ENCODE assay signal across 9 cellular contexts in genomic region chrX:56764975-56765791, GRCh38. TPM values are rescaled to one million over a fixed set of nuclear protein-coding genes. Genes with fewer than 3 reads are reported as not detected.
DNase-seq lines count a peak whose midpoint lies in the region; ATAC-seq and TF ChIP-seq lines count a peak whose summit lies in the region.
"Had no signal": no experiment of that assay in that cellular context is flagged by ENCODE, and none has a peak within 500 bp of the region (broad histone marks: within the 10 kb centered on the region; RNA-seq: fewer than 3 reads in every experiment).

No MANE protein-coding gene starts in this region.

- H3K27ac Mint-ChIP-seq in activated CD8-positive, alpha-beta memory T cell treated with anti-CD3 and anti-CD28 coated beads, Interleukin-2, amount 10 ng/mL, durations not matched to agents 7 days and 5 days: peak overlapping the region; percentile 94
- peak overlapping the region; percentile 91 to 97 for H3K27ac Mint-ChIP-seq in T-cell
- no peak overlapping the region for H3K27ac Mint-ChIP-seq in endodermal cell

- peak overlapping the region; percentile 63 for H3K4me3 Mint-ChIP-seq in activated CD8-positive, alpha-beta memory T cell treated with anti-CD3 and anti-CD28 coated beads, Interleukin-2, amount 10 ng/mL, durations not matched to agents 7 days and 5 days
- peak overlapping the region; percentile 67 to 92 (median 88) for H3K4me3 Mint-ChIP-seq in T-cell
- no peak overlapping the region for H3K4me3 Mint-ChIP-seq in endodermal cell

- no peaks in the 10 kb centered on the region for H3K27me3 Mint-ChIP-seq in activated CD8-positive, alpha-beta memory T cell treated with anti-CD3 and anti-CD28 coated beads, Interleukin-2, amount 10 ng/mL, durations not matched to agents 7 days and 5 days
- H3K27me3 Mint-ChIP-seq in T-cell (no peaks in the 10 kb centered on the region), endodermal cell (ENCODE audit: insufficient read depth) (no peaks in the 10 kb centered on the region)

- POLR2A ChIA-PET in T-cell (lab: Charles Lee): no interaction called here

- CTCF ChIA-PET in activated CD8-positive, alpha-beta memory T cell treated with anti-CD3 and anti-CD28 coated beads, Interleukin-2, amount 10 ng/mL, durations not matched to agents 7 days and 5 days (lab: Charles Lee): interaction anchor here (0.9 to 2.3 kb wide), 3 partner anchors 37 to 213 kb away, joined by 3 to 19 read pairs (median 4); partner anchors contain the start of gene NBDY
- CTCF ChIA-PET in T-cell (lab: Charles Lee): interaction anchor here in 1 of 2 donors (0.6 to 2.1 kb wide), 2 partner anchors 35 to 213 kb away, joined by 3 to 10 read pairs; no protein-coding TSS in a partner anchor

- peaks cover 50% of the 10 kb centered on the region for H3K4me1 Mint-ChIP-seq in activated CD8-positive, alpha-beta memory T cell treated with anti-CD3 and anti-CD28 coated beads, Interleukin-2, amount 10 ng/mL, durations not matched to agents 7 days and 5 days
- H3K4me1 Mint-ChIP-seq in T-cell: peaks cover 56 to 64% (median 60%) of the 10 kb centered on the region in 3 donors
- peaks cover 10% of the 10 kb centered on the region for H3K4me1 Mint-ChIP-seq in endodermal cell

- no peak overlapping the region for H3K9ac ChIP-seq in endodermal cell (ENCODE audit: extremely low read depth, low read length, poor library complexity, severe bottlenecking)

- peak; percentile 47 for DNase-seq in activated CD8-positive, alpha-beta memory T cell treated with anti-CD3 and anti-CD28 coated beads, Interleukin-2, amount 10 ng/mL, durations not matched to agents 7 days and 5 days
- no peak for DNase-seq in activated CD8-positive, alpha-beta memory T cell treated with anti-CD3 and anti-CD28 coated beads, Interleukin-2, amount 50 U/mL, for 4 hours
- peak in 13 of 34 experiments; percentile 6 to 52 (median 26) for DNase-seq in T-cell
- DNase-seq in left ventricle myocardium superior: no peak
- DNase-seq in thyroid gland: no peak
- DNase-seq in endodermal cell: no peak

- peak; percentile 43 for ATAC-seq in activated CD8-positive, alpha-beta memory T cell treated with anti-CD3 and anti-CD28 coated beads, Interleukin-2, amount 10 ng/mL, durations not matched to agents 7 days and 5 days
- ATAC-seq in T-cell (replicated peaks in 1 of 4) (peak in 3 of 4 experiments; percentile 15 to 62 (median 45)), left ventricle myocardium superior (peak; percentile 6), GM21576 (IDR thresholded peaks at IDR 0.05; ENCODE audit: unreplicated experiment) (no peak), GM19328 (IDR thresholded peaks at IDR 0.05; ENCODE audit: unreplicated experiment) (no peak)

- no peaks in the 10 kb centered on the region for H3K36me3 ChIP-seq in thyroid gland
- no peaks in the 10 kb centered on the region for H3K36me3 ChIP-seq in endodermal cell (ENCODE audit: control insufficient read depth, insufficient read depth, low read length)
- H3K36me3 ChIP-seq: SJSA1 had no signal

- H3K27ac ChIP-seq in thyroid gland (peak overlapping the region in 2 of 3 donors; percentile 15 to 75), endodermal cell (ENCODE audit: low read depth, low read length) (no peak overlapping the region)
- H3K27ac ChIP-seq: SJSA1 had no signal

- TF ChIP-seq POLR2A in thyroid gland (IDR thresholded peaks at IDR 0.05): no peak

- no peak for TF ChIP-seq CTCF in thyroid gland (IDR thresholded peaks at IDR 0.05)
- TF ChIP-seq CTCF in endodermal cell (conservative IDR thresholded peaks at IDR 0.05): no peak

- H3K36me3 Mint-ChIP-seq in activated CD8-positive, alpha-beta memory T cell treated with anti-CD3 and anti-CD28 coated beads, Interleukin-2, amount 10 ng/mL, durations not matched to agents 7 days and 5 days: peaks cover 2% of the 10 kb centered on the region
- H3K36me3 Mint-ChIP-seq in T-cell (no peaks in the 10 kb centered on the region), endodermal cell (ENCODE audit: low read depth) (peaks cover 5% of the 10 kb centered on the region)

- H3K9me3 Mint-ChIP-seq in activated CD8-positive, alpha-beta memory T cell treated with anti-CD3 and anti-CD28 coated beads, Interleukin-2, amount 10 ng/mL, durations not matched to agents 7 days and 5 days (ENCODE audit: low read depth): no peaks in the 10 kb centered on the region
- no peaks in the 10 kb centered on the region for H3K9me3 Mint-ChIP-seq in T-cell
- peaks cover 61% of the 10 kb centered on the region for H3K9me3 Mint-ChIP-seq in endodermal cell

- intact Hi-C loops in left ventricle myocardium superior (cut with micrococcal nuclease): no loop called here
- intact Hi-C loops in thyroid gland (cut with DNase I): no loop called here

- H3K9me3 ChIP-seq in thyroid gland (no peaks in the 10 kb centered on the region), endodermal cell (ENCODE audit: control insufficient read depth, low read length) (no peaks in the 10 kb centered on the region)
- H3K9me3 ChIP-seq: SJSA1 had no signal

- H3K4me3 ChIP-seq in thyroid gland (replicated peaks in 1 of 3) (peak overlapping the region in 1 of 3 donors; percentile 1), endodermal cell (ENCODE audit: low read length) (no peak overlapping the region)
- H3K4me3 ChIP-seq: SJSA1 had no signal

- H3K27me3 ChIP-seq in thyroid gland (no peaks in the 10 kb centered on the region), endodermal cell (ENCODE audit: control insufficient read depth, insufficient read depth, low read length, poor library complexity, severe bottlenecking) (no peaks in the 10 kb centered on the region)
- H3K27me3 ChIP-seq: SJSA1 had no signal

- H3K4me1 ChIP-seq in thyroid gland (peaks cover 8 to 16% of the 10 kb centered on the region in 2 donors), endodermal cell (ENCODE audit: control insufficient read depth, insufficient read depth, low read length) (no peaks in the 10 kb centered on the region)
- H3K4me1 ChIP-seq: SJSA1 had no signal

- 58 to 62% methylated on average over 15 of the region's 15 CpGs for WGBS in thyroid gland, 2 donors
- WGBS in endodermal cell (ENCODE audit: insufficient coverage in 1 of 2, insufficient read length in 1 of 2), 2 experiments: 88 to 93% methylated on average over 2 to 15 of the region's 15 CpGs

RNA-seq across cellular contexts. Expression of gene NBDY, which starts 36.1 kb away (rescaled TPM):
- 10 to 100 TPM; 30.4 to 40.1 TPM for total RNA-seq in activated CD8-positive, alpha-beta memory T cell treated with anti-CD3 and anti-CD28 coated beads, Interleukin-2, amount 10 ng/mL, durations not matched to agents 7 days and 5 days
- 10 to 100 TPM; 28.6 to 39.9 (median 33.8) TPM for total RNA-seq in T-cell
- total RNA-seq in left ventricle myocardium superior: 22.1 TPM
- total RNA-seq in thyroid gland: 10 to 100 TPM; 14.7 to 35.7 (median 17.2) TPM
- total RNA-seq in endodermal cell: 10 to 100 TPM; 64.2 to 83.5 TPM
- polyA plus RNA-seq in endodermal cell (2013, experiment 1 of 2): 75.6 TPM
- polyA plus RNA-seq in endodermal cell (2013, experiment 2 of 2): 66.6 TPM

Comparison
In these comparisons a context has a peak if more than half of its experiments do, and no peak if none do; other contexts are left out.
1. ATAC-seq: peak in activated CD8-positive, alpha-beta memory T cell treated with anti-CD3 and anti-CD28 coated beads, Interleukin-2, amount 10 ng/mL, durations not matched to agents 7 days and 5 days (single experiment), T-cell (3 of 4) and left ventricle myocardium superior (single experiment); none in GM21576 (single experiment) and GM19328 (single experiment).